ENCODE assay signal across 12 cellular contexts in the genomic region with DNA sequence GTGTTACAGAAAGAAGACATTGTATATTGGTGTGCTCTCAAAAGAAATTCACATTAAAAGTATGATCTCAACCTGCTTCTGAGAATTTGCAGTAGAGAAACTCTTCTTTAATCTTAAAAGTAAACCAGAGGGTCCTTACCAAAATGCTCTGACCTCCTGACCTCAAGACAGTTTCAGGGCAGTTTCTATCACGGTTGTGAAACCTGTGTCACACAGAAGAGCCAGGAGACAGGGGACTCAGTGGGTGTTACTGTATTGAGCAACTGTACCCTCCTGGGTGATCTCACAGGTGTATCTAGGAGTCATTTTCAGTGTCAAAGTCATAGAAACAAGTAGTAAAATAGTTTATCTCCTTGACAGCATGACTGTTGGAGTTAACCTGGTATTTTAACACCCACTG.
DNase-seq lines count a peak whose midpoint lies in the region; ATAC-seq and TF ChIP-seq lines count a peak whose summit lies in the region.
"Had no signal": no experiment of that assay in that cellular context is flagged by ENCODE, and none has a peak within 500 bp of the region (broad histone marks: within the 10 kb centered on the region; RNA-seq: fewer than 3 reads in every experiment).

No MANE protein-coding gene starts in this region.

- 59 to 83% (median 74%) methylated on average over 1 of the region's 1 CpG for WGBS in spleen, 5 donors

- peak; percentile 47 for DNase-seq in GM10266 (ENCODE audit: extremely low spot score)
- no peak for DNase-seq in NCI-H226
- no peak for DNase-seq in mucosa of gallbladder (ENCODE audit: low spot score)
- no peak for DNase-seq in NCI-H82 treated with DMSO at 0.1 percent for 48 hours (lab: John Stamatoyannopoulos, UW; ENCODE audit: unreplicated experiment)
- DNase-seq in spleen, result no peak
- DNase-seq: activated effector memory CD4-positive, alpha-beta T cell treated with Interleukin-2 at 50 U/mL for 16 hours; Karpas-422; naive B cell had no signal

- intact Hi-C loops in spleen (cut with DNase I; ENCODE audit: low total_unique reads), result no loop called here

- ATAC-seq in GM18909 (IDR thresholded peaks at IDR 0.05; ENCODE audit: poor library complexity, unreplicated experiment) (peak; percentile 86), GM21786 (IDR thresholded peaks at IDR 0.05; ENCODE audit: unreplicated experiment) (peak; percentile 87), HG03175 (IDR thresholded peaks at IDR 0.05; ENCODE audit: unreplicated experiment) (peak; percentile 71)

- peaks cover 0 to 3% (median under 1%) of the 10 kb centered on the region in 8 donors for H3K9me3 ChIP-seq in spleen
- H3K9me3 ChIP-seq: HAP-1 had no signal

- no peaks in the 10 kb centered on the region for H3K36me3 ChIP-seq in spleen
- H3K36me3 ChIP-seq: HAP-1 had no signal

- no peaks in the 10 kb centered on the region for H3K27me3 ChIP-seq in spleen (replicated peaks in 1 of 7)

- no peak overlapping the region for H3K27ac ChIP-seq in spleen

- H3K4me1 ChIP-seq in spleen, result no peaks in the 10 kb centered on the region

- TF ChIP-seq POLR2A in spleen (IDR thresholded peaks at IDR 0.05), result no peak

- TF ChIP-seq CTCF in GM10266 (IDR thresholded peaks at IDR 0.05; ENCODE audit: control insufficient read depth, insufficient read depth, low read depth, missing control alignments) (no peak), spleen (IDR thresholded peaks at IDR 0.05 in 8 of 11, conservative IDR thresholded peaks at IDR 0.05 in 3 of 11) (no peak)

- no peak overlapping the region for H3K4me3 ChIP-seq in spleen
- H3K4me3 ChIP-seq: HAP-1 had no signal
